In genomic region chr9:21831841-21832509, GRCh38 we compare ENCODE assay signal across 9 cellular contexts. TPM values are rescaled to one million over a fixed set of nuclear protein-coding genes. Genes with fewer than 3 reads are reported as not detected.
DNase-seq lines count a peak whose midpoint lies in the region; ATAC-seq, FAIRE-seq and TF ChIP-seq lines count a peak whose summit lies in the region.
"Had no signal": no experiment of that assay in that cellular context is flagged by ENCODE, and none has a peak within 500 bp of the region (broad histone marks: within the 10 kb centered on the region; RNA-seq: fewer than 3 reads in every experiment).

No MANE protein-coding gene starts in this region.

- peak; percentile 42 for DNase-seq in KBM-7
- peak; percentile 95 for DNase-seq in bronchial epithelial cell (ENCODE audit: low read depth)
- peak; percentile 65 for DNase-seq in pulmonary artery endothelial cell (ENCODE audit: low read depth, low spot score)
- no peak for DNase-seq in NCI-H1417 treated with DMSO at 0.1 percent for 48 hours (lab: John Stamatoyannopoulos, UW)
- no peak for DNase-seq in Ammon's horn (ENCODE audit: low spot score)
- DNase-seq in cerebellar nuclear complex (lab: John Stamatoyannopoulos, UW), result no peak
- DNase-seq: T-cell had no signal

- H3K4me3 ChIP-seq in bronchial epithelial cell (ENCODE audit: low read depth, low read length), result no peak overlapping the region

- ATAC-seq in GM18499 (IDR thresholded peaks at IDR 0.05; ENCODE audit: insufficient read depth, unreplicated experiment) (peak; percentile 43), GM21717 (IDR thresholded peaks at IDR 0.05; ENCODE audit: unreplicated experiment) (peak; percentile 64)

- TF ChIP-seq CTCF in bronchial epithelial cell (IDR thresholded peaks at IDR 0.05; ENCODE audit: insufficient read depth, low read length, severe bottlenecking), result no peak

- H3K27me3 ChIP-seq in bronchial epithelial cell (ENCODE audit: control insufficient read depth, insufficient read depth, low read length), result no peaks in the 10 kb centered on the region

- peaks cover 6% of the 10 kb centered on the region for H3K36me3 ChIP-seq in bronchial epithelial cell (ENCODE audit: control insufficient read depth, insufficient read depth, low read length)

- in situ Hi-C loops in KBM-7 (cut with MboI; ENCODE audit: low pct_unique_long_range_greater_than_20kb, low sequenced_read_pairs), result no loop called here

- FAIRE-seq in bronchial epithelial cell (lab: Jason Lieb, UNC), result no peak

RNA-seq across cellular contexts. Expression of gene MTAP, which starts 29.5 kb away (rescaled TPM):
- total RNA-seq in bronchial epithelial cell (35.7 and 44.8 TPM in 2 replicates), pulmonary artery endothelial cell (32.2 and 55.8 TPM in 2 replicates)

Comparison
In these comparisons a context has a peak if more than half of its experiments do, and no peak if none do; other contexts are left out.
1. DNase-seq: peak in KBM-7 (single experiment), bronchial epithelial cell (single experiment) and pulmonary artery endothelial cell (single experiment); none in NCI-H1417 treated with DMSO at 0.1 percent for 48 hours (single experiment), Ammon's horn (single experiment) and cerebellar nuclear complex (0 of 2).